ENCODE assay signal across 10 cellular contexts in genomic region chr1:89260575-89261275, GRCh38. TPM values are rescaled to one million over a fixed set of nuclear protein-coding genes. Genes with fewer than 3 reads are reported as not detected.
DNase-seq lines count a peak whose midpoint lies in the region; ATAC-seq and TF ChIP-seq lines count a peak whose summit lies in the region.
"Had no signal": no experiment of that assay in that cellular context is flagged by ENCODE, and none has a peak within 500 bp of the region (broad histone marks: within the 10 kb centered on the region; RNA-seq: fewer than 3 reads in every experiment).

No MANE protein-coding gene starts in this region.

- peak overlapping the region; percentile 88 for H3K27ac Mint-ChIP-seq in activated CD4-positive, alpha-beta T cell treated with anti-CD3 and anti-CD28 coated beads, Interleukin-2, amount 10 ng/mL, durations not matched to agents 24 days and 14 days
- H3K27ac Mint-ChIP-seq in activated CD4-positive, alpha-beta memory T cell treated with anti-CD3 and anti-CD28 coated beads for 36 hours = peak overlapping the region; percentile 28
- peak overlapping the region; percentile 88 to 97 (median 92) for H3K27ac Mint-ChIP-seq in immature natural killer cell

- intact Hi-C loops in activated CD4-positive, alpha-beta T cell treated with anti-CD3 and anti-CD28 coated beads, Interleukin-2, amount 10 ng/mL, durations not matched to agents 24 days and 14 days (cut with micrococcal nuclease) = loop anchor here (2.0 kb wide), 1 partner anchor 134 kb away; the partner anchor contains the start of gene GBP2
- intact Hi-C loops in activated CD4-positive, alpha-beta memory T cell treated with anti-CD3 and anti-CD28 coated beads for 36 hours (cut with micrococcal nuclease) = no loop called here
- intact Hi-C loops in stomach (cut with DNase I; ENCODE audit: low total_unique reads) = no loop called here

- WGBS in stomach, 5 donors = 49 to 78% (median 64%) methylated on average over 5 of the region's 5 CpGs

- H3K4me3 ChIP-seq in stomach = no peak overlapping the region

- POLR2A ChIA-PET in activated CD4-positive, alpha-beta memory T cell treated with anti-CD3 and anti-CD28 coated beads for 36 hours (lab: Charles Lee) = interaction anchor here (0.6 to 1.1 kb wide), 4 partner anchors 12 to 259 kb away, joined by 3 to 4 read pairs (median 3); partner anchors contain the start of gene GBP5

- peaks cover 13 to 36% (median 26%) of the 10 kb centered on the region in 4 donors for H3K4me1 ChIP-seq in stomach

- no peak for TF ChIP-seq EP300 in stomach (IDR thresholded peaks at IDR 0.05)

- peak overlapping the region in 3 of 5 donors; percentile 15 to 56 (median 35) for H3K27ac ChIP-seq in stomach

- no peaks in the 10 kb centered on the region for H3K27me3 ChIP-seq in stomach

- H3K36me3 Mint-ChIP-seq in activated CD4-positive, alpha-beta T cell treated with anti-CD3 and anti-CD28 coated beads, Interleukin-2, amount 10 ng/mL, durations not matched to agents 24 days and 14 days (ENCODE audit: low read depth) = peaks cover 80% of the 10 kb centered on the region
- H3K36me3 Mint-ChIP-seq in activated CD4-positive, alpha-beta memory T cell treated with anti-CD3 and anti-CD28 coated beads for 36 hours = peaks cover 61% of the 10 kb centered on the region
- H3K36me3 Mint-ChIP-seq in immature natural killer cell = peaks cover 32 to 57% (median 49%) of the 10 kb centered on the region in 3 donors

- no peak for TF ChIP-seq POLR2A in stomach (IDR thresholded peaks at IDR 0.05)

- ATAC-seq in GM21390 (IDR thresholded peaks at IDR 0.05; ENCODE audit: unreplicated experiment) = no peak

- H3K36me3 ChIP-seq in stomach = no peaks in the 10 kb centered on the region

- peaks cover 4% of the 10 kb centered on the region for H3K9me3 Mint-ChIP-seq in activated CD4-positive, alpha-beta T cell treated with anti-CD3 and anti-CD28 coated beads, Interleukin-2, amount 10 ng/mL, durations not matched to agents 24 days and 14 days
- peaks cover 4% of the 10 kb centered on the region for H3K9me3 Mint-ChIP-seq in activated CD4-positive, alpha-beta memory T cell treated with anti-CD3 and anti-CD28 coated beads for 36 hours
- H3K9me3 Mint-ChIP-seq in immature natural killer cell = no peaks in the 10 kb centered on the region

- no peak for TF ChIP-seq CTCF in stomach (IDR thresholded peaks at IDR 0.05)

- no peaks in the 10 kb centered on the region for H3K9me3 ChIP-seq in stomach

- CTCF ChIA-PET in activated CD4-positive, alpha-beta memory T cell treated with anti-CD3 and anti-CD28 coated beads for 36 hours (lab: Charles Lee) = interaction anchor here (1.0 to 1.7 kb wide), 4 partner anchors 10 to 276 kb away, joined by 4 to 6 read pairs (median 4); no protein-coding TSS in a partner anchor

- no peaks in the 10 kb centered on the region for H3K27me3 Mint-ChIP-seq in activated CD4-positive, alpha-beta T cell treated with anti-CD3 and anti-CD28 coated beads, Interleukin-2, amount 10 ng/mL, durations not matched to agents 24 days and 14 days
- no peaks in the 10 kb centered on the region for H3K27me3 Mint-ChIP-seq in activated CD4-positive, alpha-beta memory T cell treated with anti-CD3 and anti-CD28 coated beads for 36 hours
- H3K27me3 Mint-ChIP-seq in immature natural killer cell (ENCODE audit: low read depth in 3 of 3) = peaks cover 3 to 8% (median 4%) of the 10 kb centered on the region in 3 donors

- peaks cover 71% of the 10 kb centered on the region for H3K4me1 Mint-ChIP-seq in activated CD4-positive, alpha-beta T cell treated with anti-CD3 and anti-CD28 coated beads, Interleukin-2, amount 10 ng/mL, durations not matched to agents 24 days and 14 days
- peaks cover 65% of the 10 kb centered on the region for H3K4me1 Mint-ChIP-seq in activated CD4-positive, alpha-beta memory T cell treated with anti-CD3 and anti-CD28 coated beads for 36 hours (ENCODE audit: low read depth)
- peaks cover 75 to 97% of the 10 kb centered on the region in 2 donors for H3K4me1 Mint-ChIP-seq in immature natural killer cell

- DNase-seq in activated CD4-positive, alpha-beta T cell treated with anti-CD3 and anti-CD28 coated beads, Interleukin-2, amount 10 ng/mL, durations not matched to agents 24 days and 14 days = no peak
- DNase-seq in activated CD4-positive, alpha-beta T cell treated with anti-CD3 and anti-CD28 coated beads, Interleukin-2, amount 50 U/mL, for 4 hours = no peak
- no peak for DNase-seq in activated CD4-positive, alpha-beta memory T cell treated with anti-CD3 and anti-CD28 coated beads for 36 hours
- DNase-seq in immature natural killer cell (no peak), stomach (no peak), OCI-M2 (lab: John Stamatoyannopoulos, UW; ENCODE audit: unreplicated experiment) (no peak)
- no peak for DNase-seq in stimulated activated CD4-positive, alpha-beta T cell treated with anti-CD3 and anti-CD28 coated beads, Interleukin-2, amount 100 ng/mL, for 48 hours
- DNase-seq: activated effector memory CD4-positive, alpha-beta T cell treated with anti-CD3 and anti-CD28 coated beads, Interleukin-2, amount 50 U/mL, for 16 hours; KBM-7 had no signal

- H3K4me3 Mint-ChIP-seq in activated CD4-positive, alpha-beta T cell treated with anti-CD3 and anti-CD28 coated beads, Interleukin-2, amount 10 ng/mL, durations not matched to agents 24 days and 14 days = peak overlapping the region; percentile 67
- no peak overlapping the region for H3K4me3 Mint-ChIP-seq in activated CD4-positive, alpha-beta memory T cell treated with anti-CD3 and anti-CD28 coated beads for 36 hours
- H3K4me3 Mint-ChIP-seq in immature natural killer cell = peak overlapping the region; percentile 76 to 88 (median 81)

RNA-seq across cellular contexts. Expression of gene GBP5, which starts 11.9 kb away (rescaled TPM):
- total RNA-seq in activated CD4-positive, alpha-beta T cell treated with anti-CD3 and anti-CD28 coated beads, Interleukin-2, amount 10 ng/mL, durations not matched to agents 24 days and 14 days = 107 and 110 TPM in 2 replicates
- 10 to 100 TPM; 95.1 to 95.7 TPM for total RNA-seq in activated CD4-positive, alpha-beta memory T cell treated with anti-CD3 and anti-CD28 coated beads for 36 hours
- 100 to 1,000 TPM in 1 of 3 donors, 10 to 100 TPM in 2; 74.4 to 212 (median 90.8) TPM for polyA plus RNA-seq in immature natural killer cell
- 10 to 100 TPM in 2 of 5 donors, 1 to 10 TPM in 1, not detected in 2; 1.3 to 28.6 (median 13.5) TPM for total RNA-seq in stomach
- polyA plus RNA-seq in stomach = 1 to 10 TPM in 2 of 3 donors, under 1 TPM in 1; 0.75 to 3.7 (median 1.1) TPM

Comparison
In these comparisons a context has a peak if more than half of its experiments do, and no peak if none do; other contexts are left out.
1. H3K27ac Mint-ChIP-seq: peak in every context shown above with its lines; median percentile 92 in immature natural killer cell; 88 in activated CD4-positive, alpha-beta T cell treated with anti-CD3 and anti-CD28 coated beads, Interleukin-2, amount 10 ng/mL, durations not matched to agents 24 days and 14 days; 28 in activated CD4-positive, alpha-beta memory T cell treated with anti-CD3 and anti-CD28 coated beads for 36 hours.